21 cellular contexts compared by ENCODE assay signal in genomic region chr13:100024023-100024422, GRCh38. TPM values are rescaled to one million over a fixed set of nuclear protein-coding genes. Genes with fewer than 3 reads are reported as not detected.
"Had no signal": no experiment of that assay in that cellular context is flagged by ENCODE, and none has a peak within 500 bp of the region (broad histone marks: within the 10 kb centered on the region; RNA-seq: fewer than 3 reads in every experiment).

No MANE protein-coding gene starts in this region.

- DNase-seq: effector CD4-positive, alpha-beta T cell; endodermal cell; foreskin melanocyte; head of caudate nucleus; hippocampal formation; mammary epithelial cell; natural killer cell; pancreas; stimulated activated naive CD4-positive, alpha-beta T cell treated with Interleukin-2 at 50 U/mL for 16 hours had no signal

- H3K4me1 ChIP-seq: pancreas had no signal

- ATAC-seq: natural killer cell, pancreas, sciatic nerve had no signal

- H3K9me3 Mint-ChIP-seq: natural killer cell, type B pancreatic cell had no signal

- FAIRE-seq: endothelial cell of umbilical vein, pancreas, urothelium cell line had no signal

- H3K27ac Mint-ChIP-seq: endodermal cell, natural killer cell, type B pancreatic cell had no signal

- H3K27ac ChIP-seq: coronary artery, pancreas had no signal

- H3K36me3 Mint-ChIP-seq: natural killer cell, type B pancreatic cell had no signal

- H3K36me3 ChIP-seq: pancreas had no signal

- H3K4me1 Mint-ChIP-seq: endodermal cell, natural killer cell had no signal

- H3K9me3 ChIP-seq: pancreas had no signal

- H3K27me3 ChIP-seq: pancreas had no signal

- H3K4me3 Mint-ChIP-seq: endodermal cell, natural killer cell, neural crest cell, type B pancreatic cell had no signal

- H3K4me3 ChIP-seq: coronary artery, pancreas had no signal

RNA-seq across cellular contexts. Expression of gene ZIC2, which starts 42.4 kb away (rescaled TPM):
- total RNA-seq: endothelial cell of umbilical vein, myocyte, natural killer cell, pulmonary artery endothelial cell, sciatic nerve, skeletal muscle tissue had no signal
- polyA plus RNA-seq: pancreas had no signal

RNA-seq across cellular contexts. Expression of gene ZIC5, which starts 52.5 kb away (rescaled TPM):
- total RNA-seq: endothelial cell of umbilical vein, left lobe of liver, lower leg skin, mammary epithelial cell, myocyte, natural killer cell, pulmonary artery endothelial cell, sciatic nerve, skeletal muscle tissue had no signal
- polyA plus RNA-seq: endothelial cell of umbilical vein, esophagus, mammary epithelial cell, pancreas had no signal
